10 cellular contexts compared by ENCODE assay signal in the genomic region with DNA sequence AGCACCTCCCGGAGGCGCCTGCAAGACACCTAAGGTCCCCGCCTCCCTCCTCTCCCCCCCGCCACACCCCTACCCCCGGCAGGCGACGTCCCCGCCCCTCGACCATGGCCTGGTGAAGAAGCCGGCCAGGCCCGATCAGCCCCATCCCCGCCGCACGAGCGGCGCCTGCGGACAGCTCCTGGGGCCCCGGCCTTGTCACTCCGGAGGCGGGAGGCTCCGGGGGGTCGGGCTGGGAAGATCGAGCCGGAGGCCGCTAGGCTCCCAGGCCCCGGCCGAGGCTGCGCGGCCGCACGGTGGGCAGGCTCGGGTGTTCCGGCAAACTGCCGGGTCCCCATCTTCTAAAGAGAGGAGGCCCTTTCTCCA. TPM values are rescaled to one million over a fixed set of nuclear protein-coding genes. Genes with fewer than 3 reads are reported as not detected.
DNase-seq lines count a peak whose midpoint lies in the region; ATAC-seq and TF ChIP-seq lines count a peak whose summit lies in the region.
"Had no signal": no experiment of that assay in that cellular context is flagged by ENCODE, and none has a peak within 500 bp of the region (broad histone marks: within the 10 kb centered on the region; RNA-seq: fewer than 3 reads in every experiment).

No MANE protein-coding gene starts in this region.

- ATAC-seq in lung (ENCODE audit: insufficient read depth, low FRiP score), result peak; percentile 14
- ATAC-seq in HG03097 (IDR thresholded peaks at IDR 0.05; ENCODE audit: low FRiP score, unreplicated experiment), result no peak
- no peak for ATAC-seq in GM19023 (IDR thresholded peaks at IDR 0.05; ENCODE audit: unreplicated experiment)

- no peaks in the 10 kb centered on the region for H3K27me3 ChIP-seq in lung (ENCODE audit: control insufficient read depth, insufficient read depth)

- H3K9me3 ChIP-seq in lung (ENCODE audit: control insufficient read depth in 2 of 2, insufficient read depth in 1 of 2, low read length in 1 of 2), result no peaks in the 10 kb centered on the region

- WGBS in lung, 2 donors, result 1 to 2% methylated on average over 23 to 34 of the region's 34 CpGs

- H3K27ac ChIP-seq in caudate nucleus (ENCODE audit: low read depth, low read length) (peak overlapping the region; percentile 30), lung (ENCODE audit: low read depth in 1 of 2, low read length in 1 of 2) (no peak overlapping the region)

- H3K4me1 ChIP-seq in lung (ENCODE audit: control insufficient read depth in 2 of 2, insufficient read depth in 2 of 2, low read length in 2 of 2), result peaks cover 0 to 20% of the 10 kb centered on the region in 2 donors

- no peak overlapping the region for H3K4me3 ChIP-seq in lung

- DNase-seq in ELF-1 (ENCODE audit: low read depth, low spot score), result peak; percentile 53
- peak; percentile 45 for DNase-seq in NCI-H1105 (lab: John Stamatoyannopoulos, UW)
- peak in 5 of 61 donors; percentile 24 to 54 (median 29) for DNase-seq in caudate nucleus (lab: John Stamatoyannopoulos, UW)
- DNase-seq in lung (ENCODE audit: low spot score), result no peak
- DNase-seq in DMS153 treated with DMSO at 0.1 percent for 48 hours (lab: John Stamatoyannopoulos, UW; ENCODE audit: unreplicated experiment), result no peak
- DNase-seq in activated CD8-positive, alpha-beta memory T cell treated with anti-CD3 and anti-CD28 coated beads, Interleukin-2, amount 50 U/mL, for 4 hours, result no peak

- no peak for TF ChIP-seq CTCF in lung (IDR thresholded peaks at IDR 0.05; ENCODE audit: control extremely low read depth, extremely low read depth)

- H3K36me3 ChIP-seq in lung (ENCODE audit: control insufficient read depth in 2 of 2, insufficient read depth in 2 of 2, low read length in 2 of 2), result no peaks in the 10 kb centered on the region

RNA-seq across cellular contexts. Expression of a gene that starts 0.4 kb away (rescaled TPM):
- total RNA-seq in lung, result 10 to 100 TPM; 48.5 to 87.3 TPM
- 10 to 100 TPM in 1 of 2 donors, 1 to 10 TPM in 1; 5.5 to 22.1 TPM for polyA plus RNA-seq in lung

RNA-seq across cellular contexts. Expression of a gene that starts 30.4 kb away (rescaled TPM):
- total RNA-seq in lung, result 10 to 100 TPM; 42.4 to 97.9 TPM
- 10 to 100 TPM; 41.2 to 49.2 TPM for polyA plus RNA-seq in lung

RNA-seq across cellular contexts. Expression of a gene that starts 46.7 kb away (rescaled TPM):
- total RNA-seq in lung, result 1 to 10 TPM in 1 of 2 donors, under 1 TPM in 1; 0.55 to 1.6 TPM
- polyA plus RNA-seq in lung, result under 1 TPM; 0.05 to 0.06 TPM
- total RNA-seq: skeletal muscle tissue; T-helper 1 cell treated with Interleukin-12 subunit alpha and Interleukin-12 subunit beta and Interleukin-4 antibody, amounts not matched to agents 30 ng/mL and 1 ng/mL, for 36 hours had no signal

Comparison
In these comparisons a context has a peak if more than half of its experiments do, and no peak if none do; other contexts are left out.
1. DNase-seq: peak in ELF-1 (single experiment) and NCI-H1105 (single experiment); none in lung (single experiment), DMS153 treated with DMSO at 0.1 percent for 48 hours (single experiment) and activated CD8-positive, alpha-beta memory T cell treated with anti-CD3 and anti-CD28 coated beads, Interleukin-2, amount 50 U/mL, for 4 hours (single experiment).